ENCODE assay signal across 9 cellular contexts in genomic region chr1:26546375-26546774, GRCh38. TPM values are rescaled to one million over a fixed set of nuclear protein-coding genes. Genes with fewer than 3 reads are reported as not detected.
A peak's percentile ranks its signal among the peaks of the same experiment; 100 is the strongest.
DNase-seq lines count a peak whose midpoint lies in the region; ATAC-seq and TF ChIP-seq lines count a peak whose summit lies in the region.
"Had no signal": no experiment of that assay in that cellular context is flagged by ENCODE, and none has a peak within 500 bp of the region (broad histone marks: within the 10 kb centered on the region; RNA-seq: fewer than 3 reads in every experiment).

No MANE protein-coding gene starts in this region.

- peaks cover 69% of the 10 kb centered on the region for H3K4me1 Mint-ChIP-seq in activated T-cell treated with anti-CD3 and anti-CD28 coated beads, Interleukin-2, amount 50 U/mL, for 4 hours (ENCODE audit: low read depth)
- peaks cover 69% of the 10 kb centered on the region for H3K4me1 Mint-ChIP-seq in T-helper 17 cell

- H2BK120ac ChIP-seq in mesendoderm (ENCODE audit: low read depth, low read length), result no peak overlapping the region

- H2BK15ac ChIP-seq in mesendoderm (replicated peaks; ENCODE audit: low read depth), result no peak overlapping the region

- no peak overlapping the region for H3K18ac ChIP-seq in mesendoderm (ENCODE audit: low read length)

- H3K56ac ChIP-seq in mesendoderm (ENCODE audit: low read length), result no peak overlapping the region

- no peak for ATAC-seq in activated T-cell treated with anti-CD3 and anti-CD28 coated beads, Interleukin-2, amount 50 U/mL, for 4 hours
- ATAC-seq in T-helper 17 cell (no peak), esophagus mucosa (peak; percentile 3)

- H3K4me3 ChIP-seq in suprapubic skin, result peak overlapping the region; percentile 38
- H3K4me3 ChIP-seq in mesendoderm (ENCODE audit: low read length), result no peak overlapping the region
- H3K4me3 ChIP-seq: SK-N-MC had no signal

- no peak overlapping the region for H3K4me2 ChIP-seq in mesendoderm (ENCODE audit: low read length)

- H2BK5ac ChIP-seq in mesendoderm (ENCODE audit: low read length), result no peak overlapping the region

- no peak overlapping the region for H4K5ac ChIP-seq in mesendoderm (ENCODE audit: low read length)

- peaks cover 4% of the 10 kb centered on the region for H3K79me1 ChIP-seq in mesendoderm (ENCODE audit: low read length)

- peaks cover 39% of the 10 kb centered on the region for H3K4me1 ChIP-seq in suprapubic skin
- peaks cover 3% of the 10 kb centered on the region for H3K4me1 ChIP-seq in mesendoderm (ENCODE audit: control insufficient read depth, low read depth, low read length)

- H3K36me3 Mint-ChIP-seq in activated T-cell treated with anti-CD3 and anti-CD28 coated beads, Interleukin-2, amount 50 U/mL, for 4 hours (ENCODE audit: insufficient read depth), result peaks cover 17% of the 10 kb centered on the region
- peaks cover 4% of the 10 kb centered on the region for H3K36me3 Mint-ChIP-seq in T-helper 17 cell (ENCODE audit: low read depth)

- no peak overlapping the region for H3K9ac ChIP-seq in mesendoderm (ENCODE audit: low read length)

- WGBS in suprapubic skin, result 67% methylated on average over 4 of the region's 8 CpGs
- no CpG with 5 or more reads among the region's 8 CpGs for WGBS in mesendoderm (ENCODE audit: extremely low coverage, insufficient coverage, low lambda C conversion rate)

- peak overlapping the region; percentile 95 for H3K27ac Mint-ChIP-seq in T-helper 17 cell

- H3K23ac ChIP-seq in mesendoderm (ENCODE audit: low read length), result no peak overlapping the region

- peak overlapping the region; percentile 91 for H3K4me3 Mint-ChIP-seq in activated T-cell treated with anti-CD3 and anti-CD28 coated beads, Interleukin-2, amount 50 U/mL, for 4 hours
- peak overlapping the region; percentile 93 for H3K4me3 Mint-ChIP-seq in T-helper 17 cell

- H3K27ac ChIP-seq in suprapubic skin, result no peak overlapping the region
- H3K27ac ChIP-seq in mesendoderm (ENCODE audit: low read depth, low read length), result no peak overlapping the region
- H3K27ac ChIP-seq: SK-N-MC had no signal

- no peak overlapping the region for H3K4ac ChIP-seq in mesendoderm (ENCODE audit: low read depth, low read length)

- TF ChIP-seq CTCF in suprapubic skin (IDR thresholded peaks at IDR 0.05), result no peak

- TF ChIP-seq POLR2A in suprapubic skin (IDR thresholded peaks at IDR 0.05), result no peak

- no peaks in the 10 kb centered on the region for H3K27me3 ChIP-seq in suprapubic skin
- no peaks in the 10 kb centered on the region for H3K27me3 ChIP-seq in mesendoderm (ENCODE audit: insufficient read depth, low read length, poor library complexity)

- H3K36me3 ChIP-seq in suprapubic skin, result peaks cover 9% of the 10 kb centered on the region
- no peaks in the 10 kb centered on the region for H3K36me3 ChIP-seq in mesendoderm (ENCODE audit: control insufficient read depth, insufficient read depth, low read length)

- TF ChIP-seq EP300 in suprapubic skin (IDR thresholded peaks at IDR 0.05), result no peak

- H3K9me3 Mint-ChIP-seq in activated T-cell treated with anti-CD3 and anti-CD28 coated beads, Interleukin-2, amount 50 U/mL, for 4 hours, result no peaks in the 10 kb centered on the region

- no peak overlapping the region for H2AK5ac ChIP-seq in mesendoderm (ENCODE audit: low read length)

- H3K79me2 ChIP-seq in mesendoderm (ENCODE audit: control insufficient read depth, insufficient read depth, low read length), result no peaks in the 10 kb centered on the region

- no peak for DNase-seq in activated T-cell treated with anti-CD3 and anti-CD28 coated beads, Interleukin-2, amount 50 U/mL, for 4 hours
- no peak for DNase-seq in activated T-cell treated with anti-CD3 and anti-CD28 coated beads for 4 hours
- no peak for DNase-seq in T-helper 17 cell
- DNase-seq in suprapubic skin (ENCODE audit: low spot score in 2 of 2), result no peak
- no peak for DNase-seq in NCI-H2196 treated with DMSO at 0.1 percent for 48 hours (lab: John Stamatoyannopoulos, UW; ENCODE audit: unreplicated experiment)
- DNase-seq in stimulated activated CD4-positive, alpha-beta T cell treated with anti-CD3 and anti-CD28 coated beads, Interleukin-2, amount 100 ng/mL, for 24 hours, result no peak
- no peak for DNase-seq in mesendoderm

- no peaks in the 10 kb centered on the region for H3K9me3 ChIP-seq in T-helper 17 cell (ENCODE audit: control insufficient read depth, low read length, poor library complexity, severe bottlenecking)
- H3K9me3 ChIP-seq in suprapubic skin, result no peaks in the 10 kb centered on the region

- H3K27me3 Mint-ChIP-seq in activated T-cell treated with anti-CD3 and anti-CD28 coated beads, Interleukin-2, amount 50 U/mL, for 4 hours (ENCODE audit: low read depth), result no peaks in the 10 kb centered on the region
- no peaks in the 10 kb centered on the region for H3K27me3 Mint-ChIP-seq in T-helper 17 cell

- no peak overlapping the region for H4K8ac ChIP-seq in mesendoderm (ENCODE audit: low read depth, low read length)

RNA-seq across cellular contexts. Expression of gene RPS6KA1, which starts 16.8 kb away (rescaled TPM):
- total RNA-seq in activated T-cell treated with anti-CD3 and anti-CD28 coated beads, Interleukin-2, amount 50 U/mL, for 4 hours, result 100 to 1,000 TPM; 131 to 157 (median 134) TPM
- total RNA-seq in T-helper 17 cell (10 to 100 TPM; 76.3 to 98.0 TPM), esophagus mucosa (27.3 TPM), suprapubic skin (10 to 100 TPM; 37.8 to 50.9 (median 43.7) TPM)
- polyA plus RNA-seq in mesendoderm (2013, experiment 1 of 2), result 22.5 TPM
- 21.1 TPM for polyA plus RNA-seq in mesendoderm (2013, experiment 2 of 2)
